Comparison of ENCODE assay signal across 8 cellular contexts in the genomic region with DNA sequence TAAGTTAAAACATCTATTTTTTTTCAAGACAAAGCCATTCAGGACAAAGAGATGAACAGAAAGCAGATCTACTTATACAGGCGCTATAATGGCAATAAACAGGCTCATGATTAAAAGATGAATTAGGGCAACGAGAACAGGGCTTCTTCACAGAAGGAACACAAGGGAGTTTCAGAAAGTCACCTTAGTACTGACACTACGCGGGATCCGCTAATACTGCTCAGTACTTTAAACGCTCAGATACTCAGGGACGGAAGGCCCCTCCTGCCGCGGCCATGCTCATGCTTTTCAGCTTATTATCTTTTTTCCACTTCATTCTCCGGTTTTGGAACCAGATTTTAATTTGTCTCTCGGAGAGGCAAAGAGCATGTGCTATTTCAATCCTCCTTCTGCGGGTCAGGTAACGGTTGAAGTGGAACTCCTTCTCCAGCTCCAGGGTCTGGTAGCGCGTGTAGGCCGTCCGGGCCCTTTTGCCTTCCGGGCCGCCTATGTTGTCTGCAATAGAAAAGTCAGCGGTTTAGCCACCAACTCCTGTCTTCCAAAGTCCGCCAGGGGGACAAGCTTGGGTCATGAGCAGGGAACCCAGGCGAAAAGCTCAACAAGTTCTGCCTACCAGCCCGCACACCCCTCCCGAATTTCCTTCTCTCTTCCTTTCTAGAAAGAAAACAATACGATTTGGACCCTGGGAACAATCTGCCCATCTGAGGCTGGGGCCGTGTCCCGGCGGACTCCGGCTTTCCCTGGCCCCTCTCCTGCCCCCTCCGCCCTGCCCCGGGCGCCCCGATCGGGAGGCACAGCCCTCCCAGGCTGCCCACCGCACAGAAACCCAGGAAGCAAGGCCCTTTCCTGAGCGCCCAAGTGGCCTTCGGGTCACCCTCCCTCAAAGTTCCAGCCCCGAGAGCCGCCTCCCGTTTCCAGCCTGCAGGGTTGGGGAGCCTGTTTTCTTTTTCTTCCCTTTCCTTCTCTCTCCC. TPM values are rescaled to one million over a fixed set of nuclear protein-coding genes. Genes with fewer than 3 reads are reported as not detected.
DNase-seq lines count a peak whose midpoint lies in the region; TF ChIP-seq lines count a peak whose summit lies in the region.

No MANE protein-coding gene starts in this region.

- POLR2A ChIA-PET in activated CD4-positive, alpha-beta memory T cell treated with anti-CD3 and anti-CD28 coated beads for 36 hours (lab: Charles Lee): no interaction called here
- POLR2A ChIA-PET in A673 (lab: Charles Lee; ENCODE audit: low non-redundant PET): no interaction called here

- peaks cover 8% of the 10 kb centered on the region for H3K4me1 ChIP-seq in skeletal muscle satellite cell (ENCODE audit: control insufficient read depth, insufficient read depth, low read length)
- H3K4me1 ChIP-seq in A673 (ENCODE audit: insufficient read depth, low read length, poor library complexity, severe bottlenecking): peaks cover 13% of the 10 kb centered on the region

- H3K27me3 Mint-ChIP-seq in activated CD4-positive, alpha-beta memory T cell treated with anti-CD3 and anti-CD28 coated beads for 36 hours: peaks cover 37% of the 10 kb centered on the region

- no peak overlapping the region for H3K27ac ChIP-seq in A673 (ENCODE audit: low read depth, low read length, poor library complexity, severe bottlenecking)

- H3K36me3 ChIP-seq in skeletal muscle satellite cell (ENCODE audit: insufficient read depth, low read length) (peaks cover 54% of the 10 kb centered on the region), A673 (ENCODE audit: insufficient read depth, low read length, poor library complexity, severe bottlenecking) (no peaks in the 10 kb centered on the region)

- H3K4me3 ChIP-seq in HFF-Myc (replicated peaks; ENCODE audit: low read depth, low read length) (peak overlapping the region; percentile 41; the same call in 1 of the 2 replicates), astrocyte of the cerebellum (ENCODE audit: low read depth, low read length) (peak overlapping the region; percentile 31), skeletal muscle satellite cell (ENCODE audit: low read length) (no peak overlapping the region), A673 (ENCODE audit: low read depth, low read length, poor library complexity, severe bottlenecking) (no peak overlapping the region)

- CTCF ChIA-PET in activated CD4-positive, alpha-beta memory T cell treated with anti-CD3 and anti-CD28 coated beads for 36 hours (lab: Charles Lee): no interaction called here
- CTCF ChIA-PET in A673 (lab: Charles Lee): no interaction called here

- DNase-seq in HFF-Myc (ENCODE audit: extremely low read depth, low read depth) (no peak), astrocyte of the cerebellum (ENCODE audit: low read depth) (no peak), kidney tubule cell (ENCODE audit: low spot score) (peak; percentile 67), midbrain (lab: John Stamatoyannopoulos, UW) (no peak), A673 (ENCODE audit: low spot score) (no peak), NOMO-1 (lab: John Stamatoyannopoulos, UW; ENCODE audit: unreplicated experiment in 2 of 2) (no peak)
- no peak for DNase-seq in activated CD4-positive, alpha-beta memory T cell treated with anti-CD3 and anti-CD28 coated beads for 36 hours

- no peak overlapping the region for H3K4me2 ChIP-seq in skeletal muscle satellite cell (ENCODE audit: low read length)

- H3K27me3 ChIP-seq in skeletal muscle satellite cell (ENCODE audit: control insufficient read depth, insufficient read depth, low read length) (no peaks in the 10 kb centered on the region), A673 (replicated peaks; ENCODE audit: insufficient read depth, low read depth, low read length, poor library complexity) (peaks cover 100% of the 10 kb centered on the region)

- no TSS peak for BruUV-seq in A673 (replicated peaks; lab: Mats Ljungman, UMichigan)

- TF ChIP-seq CTCF in HFF-Myc (IDR thresholded peaks at IDR 0.05; ENCODE audit: low read depth, low read length, missing control alignments) (no peak), astrocyte of the cerebellum (IDR thresholded peaks at IDR 0.05; ENCODE audit: low read depth, low read length, missing control alignments) (peak; percentile 5), A673 (conservative IDR thresholded peaks at IDR 0.05; ENCODE audit: low read depth, low read length) (no peak)

- no peaks in the 10 kb centered on the region for H3K36me3 Mint-ChIP-seq in activated CD4-positive, alpha-beta memory T cell treated with anti-CD3 and anti-CD28 coated beads for 36 hours

- no peak overlapping the region for H3K27ac Mint-ChIP-seq in activated CD4-positive, alpha-beta memory T cell treated with anti-CD3 and anti-CD28 coated beads for 36 hours

- no peaks in the 10 kb centered on the region for H3K9me3 Mint-ChIP-seq in activated CD4-positive, alpha-beta memory T cell treated with anti-CD3 and anti-CD28 coated beads for 36 hours

- H3K9me3 ChIP-seq in skeletal muscle satellite cell (replicated peaks; ENCODE audit: low read length) (no peaks in the 10 kb centered on the region), A673 (ENCODE audit: low read depth, low read length, poor library complexity, severe bottlenecking) (no peaks in the 10 kb centered on the region)

- H3K4me3 Mint-ChIP-seq in activated CD4-positive, alpha-beta memory T cell treated with anti-CD3 and anti-CD28 coated beads for 36 hours: no peak overlapping the region

- H3K4me1 Mint-ChIP-seq in activated CD4-positive, alpha-beta memory T cell treated with anti-CD3 and anti-CD28 coated beads for 36 hours (ENCODE audit: low read depth): no peaks in the 10 kb centered on the region

- H3K9ac ChIP-seq in skeletal muscle satellite cell (ENCODE audit: low read depth, low read length): peak overlapping the region; percentile 62

- intact Hi-C loops in activated CD4-positive, alpha-beta memory T cell treated with anti-CD3 and anti-CD28 coated beads for 36 hours (cut with micrococcal nuclease): no loop called here
- intact Hi-C loops in A673 (cut with micrococcal nuclease; ENCODE audit: unreplicated experiment): loop anchor here (5.0 kb wide), 1 partner anchor 1270 kb away; no protein-coding TSS in a partner anchor

- in situ Hi-C loops in astrocyte of the cerebellum (cut with HindIII; ENCODE audit: low sequenced_read_pairs): no loop called here

RNA-seq across cellular contexts. Expression of gene HOXA5, which starts 1.6 kb away (rescaled TPM):
- 5.3 and 9.6 TPM in 2 replicates for total RNA-seq in skeletal muscle satellite cell (2012; rRNA removed)
- total RNA-seq in activated CD4-positive, alpha-beta memory T cell treated with anti-CD3 and anti-CD28 coated beads for 36 hours: not detected
- not detected in 2 replicates for total RNA-seq in A673 (2021)

RNA-seq across cellular contexts. Expression of gene HOXA6, which starts 5.7 kb away (rescaled TPM):
- total RNA-seq in skeletal muscle satellite cell (2012; rRNA removed): 5.6 and 8.7 TPM in 2 replicates
- total RNA-seq in activated CD4-positive, alpha-beta memory T cell treated with anti-CD3 and anti-CD28 coated beads for 36 hours: not detected
- total RNA-seq in A673 (2021): not detected in 2 replicates

RNA-seq across cellular contexts. Expression of gene HOXA3, which starts 10.5 kb away (rescaled TPM):
- 2.0 and 3.3 TPM in 2 replicates for total RNA-seq in skeletal muscle satellite cell (2012; rRNA removed)
- not detected for total RNA-seq in activated CD4-positive, alpha-beta memory T cell treated with anti-CD3 and anti-CD28 coated beads for 36 hours
- not detected in 2 replicates for total RNA-seq in A673 (2021)

RNA-seq across cellular contexts. Expression of gene HOXA4, which starts 11.3 kb away (rescaled TPM):
- under 0.01 and 0.51 TPM in 2 replicates for total RNA-seq in skeletal muscle satellite cell (2012; rRNA removed)
- total RNA-seq in activated CD4-positive, alpha-beta memory T cell treated with anti-CD3 and anti-CD28 coated beads for 36 hours: not detected
- not detected in 2 replicates for total RNA-seq in A673 (2021)

RNA-seq across cellular contexts. Expression of gene HOXA7, which starts 14.6 kb away (rescaled TPM):
- total RNA-seq in skeletal muscle satellite cell (2012; rRNA removed): 2.0 and 2.8 TPM in 2 replicates
- not detected for total RNA-seq in activated CD4-positive, alpha-beta memory T cell treated with anti-CD3 and anti-CD28 coated beads for 36 hours
- total RNA-seq in A673 (2021): 0.56 and 1.5 TPM in 2 replicates

Comparison
In these comparisons a context has a peak if more than half of its experiments do, and no peak if none do; other contexts are left out.
1. H3K4me3 ChIP-seq: peak in HFF-Myc (single experiment) and astrocyte of the cerebellum (single experiment); none in skeletal muscle satellite cell (single experiment) and A673 (single experiment).